ENCODE assay signal across 39 cellular contexts in genomic region chr11:103539166-103539565, GRCh38.
"Had no signal": no experiment of that assay in that cellular context is flagged by ENCODE, and none has a peak within 500 bp of the region (broad histone marks: within the 10 kb centered on the region; RNA-seq: fewer than 3 reads in every experiment).

No MANE protein-coding gene starts in this region.

- H3K9me3 ChIP-seq: adrenal gland, ascending aorta, body of pancreas had no signal

- H3K4me3 ChIP-seq: adrenal gland, ascending aorta, body of pancreas, breast epithelium, cardiac muscle cell had no signal

- H3K27ac ChIP-seq: adrenal gland, ascending aorta, body of pancreas, breast epithelium, cardiac muscle cell had no signal

- H3K36me3 Mint-ChIP-seq: activated naive CD4-positive, alpha-beta T cell treated with anti-CD3 and anti-CD28 coated beads, Interleukin-2, amount 10 ng/mL, durations not matched to agents 7 days and 5 days; activated naive CD4-positive, alpha-beta T cell treated with anti-CD3 and anti-CD28 coated beads, Interleukin-2, amount 50 U/mL, for 24 hours; activated naive CD4-positive, alpha-beta T cell treated with anti-CD3 and anti-CD28 coated beads, Interleukin-2, amount 50 U/mL, for 72 hours; activated naive CD8-positive, alpha-beta T cell; activated naive CD8-positive, alpha-beta T cell treated with anti-CD3 and anti-CD28 coated beads for 36 hours; activated naive CD8-positive, alpha-beta T cell treated with anti-CD3 and anti-CD28 coated beads, Interleukin-2, amount 10 ng/mL, durations not matched to agents 7 days and 5 days; brain had no signal

- H3K9me3 Mint-ChIP-seq: activated T-helper 2 cell treated with anti-CD3 and anti-CD28 coated beads, Interferon-gamma antibody, Interleukin-2, Interleukin-4, amounts not matched to agents 10 μg/mL and 5 μg/mL and 100 μg/mL, durations not matched to agents 14 hours and 24 hours and 36 hours had no signal

- H3K36me3 ChIP-seq: adrenal gland, ascending aorta, breast epithelium, cardiac muscle cell had no signal

- H3K27ac Mint-ChIP-seq: activated naive CD4-positive, alpha-beta T cell treated with anti-CD3 and anti-CD28 coated beads for 36 hours; activated naive CD4-positive, alpha-beta T cell treated with anti-CD3 and anti-CD28 coated beads, Interleukin-2, amount 10 ng/mL, durations not matched to agents 7 days and 5 days; activated naive CD4-positive, alpha-beta T cell treated with anti-CD3 and anti-CD28 coated beads, Interleukin-2, amount 50 U/mL, for 24 hours; activated naive CD4-positive, alpha-beta T cell treated with anti-CD3 and anti-CD28 coated beads, Interleukin-2, amount 50 U/mL, for 72 hours; activated naive CD8-positive, alpha-beta T cell; activated naive CD8-positive, alpha-beta T cell treated with anti-CD3 and anti-CD28 coated beads for 36 hours; activated naive CD8-positive, alpha-beta T cell treated with anti-CD3 and anti-CD28 coated beads, Interleukin-2, amount 10 ng/mL, durations not matched to agents 7 days and 5 days; activated naive CD8-positive, alpha-beta T cell treated with anti-CD3 and anti-CD28 coated beads, Interleukin-2, amount 50 U/mL, for 24 hours; activated T-cell treated with anti-CD3 and anti-CD28 coated beads, Interleukin-2, amount 50 U/mL, for 24 hours; activated T-cell treated with anti-CD3 and anti-CD28 coated beads, Interleukin-2, amount 50 U/mL, for 72 hours; activated T-helper 1 cell treated with anti-CD3 and anti-CD28 coated beads, Interleukin-12 subunit alpha, Interleukin-12 subunit beta, Interleukin-2, Interleukin-4 antibody, amounts not matched to agents 30 ng/mL and 10 ng/mL and 1 ng/mL, durations not matched to agents 14 hours and 24 hours and 36 hours; activated T-helper 17 cell treated with anti-CD3 and anti-CD28 coated beads, Interleukin-2, amount 50 U/mL, for 72 hours; activated T-helper 2 cell treated with anti-CD3 and anti-CD28 coated beads, Interferon-gamma antibody, Interleukin-2, Interleukin-4, amounts not matched to agents 10 μg/mL and 5 μg/mL and 100 μg/mL, durations not matched to agents 14 hours and 24 hours and 36 hours had no signal

- H3K27me3 ChIP-seq: adrenal gland, ascending aorta, body of pancreas, breast epithelium, cardiac muscle cell had no signal

- FAIRE-seq: astrocyte, bronchial epithelial cell had no signal

- DNase-seq: activated effector memory CD4-positive, alpha-beta T cell treated with anti-CD3 and anti-CD28 coated beads, Interleukin-2, amount 50 U/mL, for 16 hours; activated effector memory CD4-positive, alpha-beta T cell treated with Interleukin-2 at 50 U/mL for 16 hours; activated gamma-delta T cell; activated gamma-delta T cell treated with Interleukin-2 at 50 U/mL for 16 hours; activated naive CD4-positive, alpha-beta T cell; activated naive CD4-positive, alpha-beta T cell treated with anti-CD3 and anti-CD28 coated beads for 36 hours; activated naive CD4-positive, alpha-beta T cell treated with anti-CD3 and anti-CD28 coated beads, Interleukin-2, amount 10 ng/mL, durations not matched to agents 7 days and 5 days; activated naive CD4-positive, alpha-beta T cell treated with anti-CD3 and anti-CD28 coated beads, Interleukin-2, amount 50 U/mL, for 16 hours; activated naive CD4-positive, alpha-beta T cell treated with Interleukin-2 at 50 U/mL for 16 hours; activated naive CD8-positive, alpha-beta T cell treated with anti-CD3 and anti-CD28 coated beads for 36 hours; activated naive CD8-positive, alpha-beta T cell treated with anti-CD3 and anti-CD28 coated beads, Interleukin-2, amount 10 ng/mL, durations not matched to agents 7 days and 5 days; activated naive CD8-positive, alpha-beta T cell treated with anti-CD3 and anti-CD28 coated beads, Interleukin-2, amount 50 U/mL, for 24 hours; activated T-cell treated with anti-CD3 and anti-CD28 coated beads, Interleukin-2, amount 50 U/mL, for 1 hour; activated T-cell treated with anti-CD3 and anti-CD28 coated beads, Interleukin-2, amount 50 U/mL, for 24 hours; activated T-cell treated with anti-CD3 and anti-CD28 coated beads, Interleukin-2, amount 50 U/mL, for 4 hours; activated T-cell treated with anti-CD3 and anti-CD28 coated beads, Interleukin-2, amount 50 U/mL, for 48 hours; activated T-cell treated with anti-CD3 and anti-CD28 coated beads, Interleukin-2, amount 50 U/mL, for 72 hours; adrenal gland; amniotic stem cell; amygdala; anterior cingulate cortex; aorta; body of pancreas; caudate nucleus; central memory CD4-positive, alpha-beta T cell; cerebellar nuclear complex had no signal

- H3K4me3 Mint-ChIP-seq: activated naive CD4-positive, alpha-beta T cell treated with anti-CD3 and anti-CD28 coated beads for 36 hours; activated naive CD4-positive, alpha-beta T cell treated with anti-CD3 and anti-CD28 coated beads, Interleukin-2, amount 10 ng/mL, durations not matched to agents 7 days and 5 days; activated naive CD4-positive, alpha-beta T cell treated with anti-CD3 and anti-CD28 coated beads, Interleukin-2, amount 50 U/mL, for 24 hours; activated naive CD8-positive, alpha-beta T cell; activated naive CD8-positive, alpha-beta T cell treated with anti-CD3 and anti-CD28 coated beads for 36 hours; activated naive CD8-positive, alpha-beta T cell treated with anti-CD3 and anti-CD28 coated beads, Interleukin-2, amount 10 ng/mL, durations not matched to agents 7 days and 5 days; activated naive CD8-positive, alpha-beta T cell treated with anti-CD3 and anti-CD28 coated beads, Interleukin-2, amount 50 U/mL, for 24 hours; activated T-cell treated with anti-CD3 and anti-CD28 coated beads, Interleukin-2, amount 50 U/mL, for 24 hours; activated T-cell treated with anti-CD3 and anti-CD28 coated beads, Interleukin-2, amount 50 U/mL, for 4 hours; activated T-cell treated with anti-CD3 and anti-CD28 coated beads, Interleukin-2, amount 50 U/mL, for 72 hours; activated T-helper 1 cell treated with anti-CD3 and anti-CD28 coated beads, Interleukin-12 subunit alpha, Interleukin-12 subunit beta, Interleukin-2, Interleukin-4 antibody, amounts not matched to agents 30 ng/mL and 10 ng/mL and 1 ng/mL, durations not matched to agents 14 hours and 24 hours and 36 hours; activated T-helper 17 cell treated with anti-CD3 and anti-CD28 coated beads, Interleukin-2, amount 50 U/mL, for 72 hours; brain; central memory CD8-positive, alpha-beta T cell had no signal

- H3K4me1 Mint-ChIP-seq: activated naive CD4-positive, alpha-beta T cell treated with anti-CD3 and anti-CD28 coated beads, Interleukin-2, amount 10 ng/mL, durations not matched to agents 7 days and 5 days; activated naive CD4-positive, alpha-beta T cell treated with anti-CD3 and anti-CD28 coated beads, Interleukin-2, amount 50 U/mL, for 24 hours; activated naive CD8-positive, alpha-beta T cell treated with anti-CD3 and anti-CD28 coated beads for 36 hours; activated naive CD8-positive, alpha-beta T cell treated with anti-CD3 and anti-CD28 coated beads, Interleukin-2, amount 10 ng/mL, durations not matched to agents 7 days and 5 days; activated naive CD8-positive, alpha-beta T cell treated with anti-CD3 and anti-CD28 coated beads, Interleukin-2, amount 50 U/mL, for 24 hours; activated T-helper 17 cell treated with anti-CD3 and anti-CD28 coated beads, Interleukin-2, amount 50 U/mL, for 72 hours; central memory CD8-positive, alpha-beta T cell had no signal

- ATAC-seq: activated naive CD4-positive, alpha-beta T cell treated with anti-CD3 and anti-CD28 coated beads, Interleukin-2, amount 50 U/mL, for 72 hours; activated naive CD8-positive, alpha-beta T cell treated with anti-CD3 and anti-CD28 coated beads, Interleukin-2, amount 50 U/mL, for 24 hours; activated T-cell treated with anti-CD3 and anti-CD28 coated beads, Interleukin-2, amount 50 U/mL, for 4 hours; activated T-cell treated with anti-CD3 and anti-CD28 coated beads, Interleukin-2, amount 50 U/mL, for 72 hours; activated T-helper 17 cell treated with anti-CD3 and anti-CD28 coated beads, Interleukin-2, amount 50 U/mL, for 72 hours; body of pancreas had no signal

- H3K27me3 Mint-ChIP-seq: activated naive CD4-positive, alpha-beta T cell treated with anti-CD3 and anti-CD28 coated beads, Interleukin-2, amount 10 ng/mL, durations not matched to agents 7 days and 5 days; activated naive CD8-positive, alpha-beta T cell; activated T-helper 17 cell treated with anti-CD3 and anti-CD28 coated beads, Interleukin-2, amount 50 U/mL, for 72 hours; brain had no signal

- H3K4me1 ChIP-seq: ascending aorta, body of pancreas, breast epithelium had no signal
